In genomic region chr6:154683756-154684523, GRCh38 we compare ENCODE assay signal across 8 cellular contexts. TPM values are rescaled to one million over a fixed set of nuclear protein-coding genes. Genes with fewer than 3 reads are reported as not detected.
DNase-seq lines count a peak whose midpoint lies in the region; ATAC-seq and TF ChIP-seq lines count a peak whose summit lies in the region.

No MANE protein-coding gene starts in this region.

- H3K9me2 ChIP-seq in SK-N-SH = no peaks in the 10 kb centered on the region

- H4K20me1 ChIP-seq in SK-N-SH (ENCODE audit: insufficient read depth) = no peaks in the 10 kb centered on the region

- no peaks in the 10 kb centered on the region; a peak in 1 of 4 replicates for H3K4me1 ChIP-seq in SK-N-SH (ENCODE audit: control insufficient read depth in 1 of 2, insufficient read depth in 2 of 2, low read depth in 1 of 2, low read length in 1 of 2)

- H3K27ac ChIP-seq in SK-N-SH (ENCODE audit: low read depth in 2 of 2, low read length in 1 of 2) = peak overlapping the region; percentile 56 to 59; a peak in 3 of 4 replicates

- peak overlapping the region; percentile 88 for H2AFZ ChIP-seq in SK-N-SH (ENCODE audit: low read depth)

- no peak overlapping the region for H3K4me3 ChIP-seq in AG09309 (ENCODE audit: control insufficient read depth, low read depth, low read length)
- H3K4me3 ChIP-seq in SK-N-SH (ENCODE audit: low read depth in 2 of 2, low read length in 1 of 2) = no peak overlapping the region
- H3K4me3 ChIP-seq in H7 (ENCODE audit: insufficient read depth, low read depth, low read length) = no peak overlapping the region

- peaks cover 4% of the 10 kb centered on the region for H3F3A ChIP-seq in SK-N-SH (replicated peaks; ENCODE audit: insufficient read depth)

- no peaks in the 10 kb centered on the region for H3K79me2 ChIP-seq in SK-N-SH (ENCODE audit: insufficient read depth)

- H3K9ac ChIP-seq in SK-N-SH = no peak overlapping the region

- H3K27me3 ChIP-seq in SK-N-SH (ENCODE audit: insufficient read depth) (no peaks in the 10 kb centered on the region), H7 (ENCODE audit: control insufficient read depth, insufficient read depth, low read length) (no peaks in the 10 kb centered on the region)

- 59% methylated on average over 4 of the region's 4 CpGs for WGBS in SK-N-SH (ENCODE audit: low lambda C conversion rate)

- ATAC-seq in GM19025 (IDR thresholded peaks at IDR 0.05; ENCODE audit: low read depth, unreplicated experiment) (peak; percentile 72), HG03097 (IDR thresholded peaks at IDR 0.05; ENCODE audit: low FRiP score, unreplicated experiment) (peak; percentile 84), left lobe of liver (peak; percentile 18)

- H3K9me3 ChIP-seq in SK-N-SH = no peaks in the 10 kb centered on the region

- H3K36me3 ChIP-seq in SK-N-SH (replicated peaks in 1 of 2; ENCODE audit: control insufficient read depth in 1 of 2, insufficient read depth in 2 of 2, low read length in 1 of 2) (no peaks in the 10 kb centered on the region), H7 (replicated peaks; ENCODE audit: control insufficient read depth, insufficient read depth, low read length) (no peaks in the 10 kb centered on the region)

- H3K4me2 ChIP-seq in SK-N-SH = peak overlapping the region; percentile 16; the same call in 1 of the 2 replicates

- peak; percentile 5 for DNase-seq in AG09309 (ENCODE audit: low read depth)
- no peak for DNase-seq in SK-N-SH
- no peak for DNase-seq in left lobe of liver (ENCODE audit: low spot score)
- DNase-seq in NCI-H1048 (lab: John Stamatoyannopoulos, UW) = no peak
- no peak for DNase-seq in H7
- no peak for DNase-seq in NCI-H146 treated with DMSO at 0.1 percent for 48 hours (lab: John Stamatoyannopoulos, UW; ENCODE audit: unreplicated experiment)

- POLR2A ChIA-PET in SK-N-SH (lab: Yijun Ruan, JAX) = no interaction called here

- TF ChIP-seq RAD21 in SK-N-SH (IDR thresholded peaks at IDR 0.05; ENCODE audit: low read length) = no peak

- CTCF ChIA-PET in SK-N-SH (lab: Yijun Ruan, JAX) = interaction anchor here (0.7 to 2.7 kb wide), 3 partner anchors 8 to 1575 kb away, joined by 3 to 17 read pairs (median 3); no protein-coding TSS in a partner anchor

- TF ChIP-seq CTCF in AG09309 (IDR thresholded peaks at IDR 0.05; ENCODE audit: control insufficient read depth, insufficient read depth, low read depth, low read length, missing control alignments) (no peak), SK-N-SH (IDR thresholded peaks at IDR 0.05) (no peak)

- TF ChIP-seq EP300 in SK-N-SH (IDR thresholded peaks at IDR 0.05; ENCODE audit: borderline replicate concordance in 1 of 2, low read depth in 1 of 2, low read length in 1 of 2) = no peak

TF ChIP-seq in SK-N-SH, 30 proteins besides CTCF, POLR2A, EP300 and RAD21 (continues in another document):
- TF ChIP-seq RXRA (IDR thresholded peaks at IDR 0.05; ENCODE audit: borderline replicate concordance, low read depth) = no peak
- TF ChIP-seq GATA2 (CRISPR knock-in tag; IDR thresholded peaks at IDR 0.05) = no peak
- TF ChIP-seq RCOR1 (IDR thresholded peaks at IDR 0.05; ENCODE audit: low read length) = no peak
- TF ChIP-seq ZBTB33 (IDR thresholded peaks at IDR 0.05; ENCODE audit: borderline replicate concordance, low read depth) = no peak
- no peak for TF ChIP-seq RFX5 (IDR thresholded peaks at IDR 0.05; ENCODE audit: low read length)
- TF ChIP-seq NRF1 (IDR thresholded peaks at IDR 0.05; ENCODE audit: low read depth, low read length) = no peak
- TF ChIP-seq FOXM1 (IDR thresholded peaks at IDR 0.05; ENCODE audit: low read depth) = no peak
- no peak for TF ChIP-seq TEAD4 (IDR thresholded peaks at IDR 0.05; ENCODE audit: borderline replicate concordance, insufficient read depth)
- no peak for TF ChIP-seq MAX (IDR thresholded peaks at IDR 0.05; ENCODE audit: low read depth)
- TF ChIP-seq JUND (IDR thresholded peaks at IDR 0.05) = 0 out of 2 replicates have a peak, but pooled peaks have one; percentile 17
- no peak for TF ChIP-seq PBX3 (IDR thresholded peaks at IDR 0.05)
- no peak for TF ChIP-seq YY1 (IDR thresholded peaks at IDR 0.05; ENCODE audit: low read depth)
- peak; percentile 43; the same call in 1 of the 2 replicates for TF ChIP-seq FOSL2 (IDR thresholded peaks at IDR 0.05; ENCODE audit: borderline replicate concordance, low read depth)
- no peak for TF ChIP-seq EZH2phosphoT487 (IDR thresholded peaks at IDR 0.05; ENCODE audit: borderline replicate concordance, low read depth)
- TF ChIP-seq USF1 (IDR thresholded peaks at IDR 0.05; ENCODE audit: borderline replicate concordance, low read depth) = no peak
- TF ChIP-seq ELF1 (IDR thresholded peaks at IDR 0.05) = no peak
- peak; percentile 48; the same call in 1 of the 2 replicates for TF ChIP-seq TCF12 (IDR thresholded peaks at IDR 0.05)
- TF ChIP-seq NFIC (IDR thresholded peaks at IDR 0.05; ENCODE audit: borderline replicate concordance) = no peak
- no peak for TF ChIP-seq TAF1 (IDR thresholded peaks at IDR 0.05; ENCODE audit: borderline replicate concordance, low read depth, low read length)
- no peak for TF ChIP-seq FOXJ3 (CRISPR knock-in tag; IDR thresholded peaks at IDR 0.05)
- no peak for TF ChIP-seq SIN3A (IDR thresholded peaks at IDR 0.05; ENCODE audit: borderline replicate concordance, low read depth, low read length)
- no peak for TF ChIP-seq SMC3 (IDR thresholded peaks at IDR 0.05; ENCODE audit: low read depth, low read length)
- no peak for TF ChIP-seq REST (IDR thresholded peaks at IDR 0.05; ENCODE audit: low read depth, low read length)
- TF ChIP-seq MXI1 (IDR thresholded peaks at IDR 0.05; ENCODE audit: low read depth, low read length) = no peak
- TF ChIP-seq GABPA (IDR thresholded peaks at IDR 0.05; ENCODE audit: low read depth) = no peak

RNA-seq across cellular contexts. Expression of gene SCAF8, which starts 49.3 kb away (rescaled TPM):
- polyA plus RNA-seq in SK-N-SH (2012; rRNA removed) = 11.0 and 12.4 TPM in 2 replicates
- 11.9 and 13.2 TPM in 2 replicates for polyA plus RNA-seq in SK-N-SH (2012; cell fraction: cytosol; rRNA removed)
- polyA plus RNA-seq in SK-N-SH (2012; cell fraction: nucleus; rRNA removed) = 12.2 and 20.8 TPM in 2 replicates
- 12.2 TPM for total RNA-seq in left lobe of liver
- 21.3 and 26.5 TPM in 2 replicates for total RNA-seq in H7 (2014; rRNA removed; shearing (Covaris generic))

Comparison
In these comparisons a context has a peak if more than half of its experiments do, and no peak if none do; other contexts are left out.
1. ATAC-seq: peak in every context shown above with its lines; median percentile 84 in HG03097; 72 in GM19025; 18 in left lobe of liver.